Comparison of ENCODE assay signal across 8 cellular contexts in genomic region chr7:95772771-95773581, GRCh38. TPM values are rescaled to one million over a fixed set of nuclear protein-coding genes. Genes with fewer than 3 reads are reported as not detected.
DNase-seq lines count a peak whose midpoint lies in the region; ATAC-seq and TF ChIP-seq lines count a peak whose summit lies in the region.

No MANE protein-coding gene starts in this region.

- no peaks in the 10 kb centered on the region for H3K36me3 Mint-ChIP-seq in progenitor cell of endocrine pancreas (ENCODE audit: insufficient read depth)
- peaks cover 1% of the 10 kb centered on the region for H3K36me3 Mint-ChIP-seq in activated CD8-positive, alpha-beta memory T cell treated with anti-CD3 and anti-CD28 coated beads, Interleukin-2, amount 10 ng/mL, durations not matched to agents 7 days and 5 days

- peak overlapping the region; percentile 63 for H3K4me3 Mint-ChIP-seq in progenitor cell of endocrine pancreas (ENCODE audit: low read depth)
- H3K4me3 Mint-ChIP-seq in activated CD8-positive, alpha-beta memory T cell treated with anti-CD3 and anti-CD28 coated beads, Interleukin-2, amount 10 ng/mL, durations not matched to agents 7 days and 5 days = no peak overlapping the region

- no peak overlapping the region for H3K27ac Mint-ChIP-seq in progenitor cell of endocrine pancreas
- no peak overlapping the region for H3K27ac Mint-ChIP-seq in activated CD8-positive, alpha-beta memory T cell treated with anti-CD3 and anti-CD28 coated beads, Interleukin-2, amount 10 ng/mL, durations not matched to agents 7 days and 5 days

- peaks cover 3% of the 10 kb centered on the region for H3K4me1 Mint-ChIP-seq in progenitor cell of endocrine pancreas (ENCODE audit: low read depth)
- peaks cover 4% of the 10 kb centered on the region for H3K4me1 Mint-ChIP-seq in activated CD8-positive, alpha-beta memory T cell treated with anti-CD3 and anti-CD28 coated beads, Interleukin-2, amount 10 ng/mL, durations not matched to agents 7 days and 5 days

- intact Hi-C loops in left ventricle myocardium inferior (cut with micrococcal nuclease) = no loop called here

- H3K27ac ChIP-seq in ACC112 (ENCODE audit: low read depth, low read length) (no peak overlapping the region), WERI-Rb-1 (peak overlapping the region; percentile 44), left ventricle myocardium inferior (replicated peaks) (peak overlapping the region; percentile 90)

- no peaks in the 10 kb centered on the region for H3K79me2 ChIP-seq in ACC112 (ENCODE audit: control insufficient read depth, insufficient read depth, low read length, unreplicated experiment)

- H3K27me3 Mint-ChIP-seq in progenitor cell of endocrine pancreas = peaks cover 51% of the 10 kb centered on the region
- peaks cover 32% of the 10 kb centered on the region for H3K27me3 Mint-ChIP-seq in activated CD8-positive, alpha-beta memory T cell treated with anti-CD3 and anti-CD28 coated beads, Interleukin-2, amount 10 ng/mL, durations not matched to agents 7 days and 5 days

- ATAC-seq in activated CD8-positive, alpha-beta memory T cell treated with anti-CD3 and anti-CD28 coated beads, Interleukin-2, amount 10 ng/mL, durations not matched to agents 7 days and 5 days = no peak

- H3K9me3 ChIP-seq in WERI-Rb-1 (ENCODE audit: severe bottlenecking) (no peaks in the 10 kb centered on the region), left ventricle myocardium inferior (replicated peaks) (no peaks in the 10 kb centered on the region)

- no peaks in the 10 kb centered on the region for H3K36me3 ChIP-seq in ACC112 (ENCODE audit: insufficient read depth, low read length)
- H3K36me3 ChIP-seq in WERI-Rb-1 = no peaks in the 10 kb centered on the region
- no peaks in the 10 kb centered on the region for H3K36me3 ChIP-seq in left ventricle myocardium inferior

- no peaks in the 10 kb centered on the region for H3K9me3 Mint-ChIP-seq in progenitor cell of endocrine pancreas (ENCODE audit: low read depth)
- H3K9me3 Mint-ChIP-seq in activated CD8-positive, alpha-beta memory T cell treated with anti-CD3 and anti-CD28 coated beads, Interleukin-2, amount 10 ng/mL, durations not matched to agents 7 days and 5 days (ENCODE audit: low read depth) = no peaks in the 10 kb centered on the region

- no peaks in the 10 kb centered on the region for H3K4me1 ChIP-seq in ACC112 (ENCODE audit: control insufficient read depth, insufficient read depth, low read length, unreplicated experiment)
- peaks cover 47% of the 10 kb centered on the region for H3K4me1 ChIP-seq in left ventricle myocardium inferior

- H2AFZ ChIP-seq in ACC112 (ENCODE audit: low read length, unreplicated experiment) = peak overlapping the region; percentile 43

- TF ChIP-seq CTCF in HFF-Myc (IDR thresholded peaks at IDR 0.05; ENCODE audit: low read depth, low read length, missing control alignments) (no peak), WERI-Rb-1 (IDR thresholded peaks at IDR 0.05; ENCODE audit: low read depth, low read length) (0 out of 2 replicates have a peak, but pooled peaks have one; percentile 2), left ventricle myocardium inferior (IDR thresholded peaks at IDR 0.05; ENCODE audit: borderline replicate concordance) (no peak), progenitor cell of endocrine pancreas (IDR thresholded peaks at IDR 0.05; ENCODE audit: unreplicated experiment) (no peak)

- DNase-seq in HFF-Myc (ENCODE audit: extremely low read depth, low read depth) = no peak
- peak; percentile 73 for DNase-seq in WERI-Rb-1
- peak; percentile 54 for DNase-seq in left ventricle myocardium inferior
- DNase-seq in progenitor cell of endocrine pancreas (ENCODE audit: low spot score, unreplicated experiment) = no peak
- no peak for DNase-seq in dedifferentiated amniotic fluid mesenchymal stem cell (ENCODE audit: extremely low spot score)
- DNase-seq in activated CD8-positive, alpha-beta memory T cell treated with anti-CD3 and anti-CD28 coated beads, Interleukin-2, amount 10 ng/mL, durations not matched to agents 7 days and 5 days = no peak
- DNase-seq in mucosa of gallbladder (ENCODE audit: low spot score) = no peak

- CTCF ChIA-PET in activated CD8-positive, alpha-beta memory T cell treated with anti-CD3 and anti-CD28 coated beads, Interleukin-2, amount 10 ng/mL, durations not matched to agents 7 days and 5 days (lab: Charles Lee) = no interaction called here

- H3K4me3 ChIP-seq in ACC112 (ENCODE audit: low read depth, low read length) = peak overlapping the region; percentile 86
- peak overlapping the region; percentile 33 for H3K4me3 ChIP-seq in HFF-Myc (replicated peaks; ENCODE audit: low read depth, low read length)
- peak overlapping the region; percentile 90 for H3K4me3 ChIP-seq in WERI-Rb-1 (ENCODE audit: low read depth, low read length)
- H3K4me3 ChIP-seq in left ventricle myocardium inferior = peak overlapping the region; percentile 91

- H3K27me3 ChIP-seq in ACC112 (ENCODE audit: insufficient read depth, low read length) = no peaks in the 10 kb centered on the region
- no peaks in the 10 kb centered on the region for H3K27me3 ChIP-seq in WERI-Rb-1 (ENCODE audit: insufficient read depth, low read depth, severe bottlenecking)
- H3K27me3 ChIP-seq in left ventricle myocardium inferior (ENCODE audit: low read depth) = peaks cover 9% of the 10 kb centered on the region

RNA-seq across cellular contexts. Expression of gene DYNC1I1, which starts 0.6 kb away (rescaled TPM):
- total RNA-seq in left ventricle myocardium inferior (38.8 TPM), progenitor cell of endocrine pancreas (1.6 and 2.6 TPM in 2 replicates), mucosa of gallbladder (2.7 TPM)
- not detected for total RNA-seq in activated CD8-positive, alpha-beta memory T cell treated with anti-CD3 and anti-CD28 coated beads, Interleukin-2, amount 10 ng/mL, durations not matched to agents 7 days and 5 days

Comparison
In these comparisons a context has a peak if more than half of its experiments do, and no peak if none do; other contexts are left out.
1. H3K4me3 ChIP-seq: peak in every context shown above with its lines; median percentile 91 in left ventricle myocardium inferior; 90 in WERI-Rb-1; 86 in ACC112; 33 in HFF-Myc.
2. DNase-seq: peak in WERI-Rb-1 (single experiment) and left ventricle myocardium inferior (single experiment); none in HFF-Myc (single experiment), progenitor cell of endocrine pancreas (single experiment), dedifferentiated amniotic fluid mesenchymal stem cell (single experiment), activated CD8-positive, alpha-beta memory T cell treated with anti-CD3 and anti-CD28 coated beads, Interleukin-2, amount 10 ng/mL, durations not matched to agents 7 days and 5 days (single experiment) and mucosa of gallbladder (single experiment).
3. RNA of gene DYNC1I1, which starts 0.6 kb away (total RNA-seq): 38.8 TPM in left ventricle myocardium inferior (single experiment); 2.7 TPM in mucosa of gallbladder (single experiment), 1.6 to 2.6 TPM in progenitor cell of endocrine pancreas and not detected in activated CD8-positive, alpha-beta memory T cell treated with anti-CD3 and anti-CD28 coated beads, Interleukin-2, amount 10 ng/mL, durations not matched to agents 7 days and 5 days; every median in the first group is over 10 times any median in the second.